ENCODE assay signal across 20 cellular contexts in genomic region chr13:98372886-98373285, GRCh38.
DNase-seq lines count a peak whose midpoint lies in the region; ATAC-seq, FAIRE-seq and TF ChIP-seq lines count a peak whose summit lies in the region.
"Had no signal": no experiment of that assay in that cellular context is flagged by ENCODE, and none has a peak within 500 bp of the region (broad histone marks: within the 10 kb centered on the region; RNA-seq: fewer than 3 reads in every experiment).

No MANE protein-coding gene starts in this region.

- no peaks in the 10 kb centered on the region for H3K36me3 ChIP-seq in bronchial epithelial cell (ENCODE audit: control insufficient read depth, insufficient read depth, low read length)
- H3K36me3 ChIP-seq in thyroid gland, result no peaks in the 10 kb centered on the region
- H3K36me3 ChIP-seq: prostate gland, vagina had no signal

- peak; percentile 88 for FAIRE-seq in bronchial epithelial cell (lab: Jason Lieb, UNC)
- FAIRE-seq: H54, islet of Langerhans had no signal

- no peak for TF ChIP-seq CTCF in bronchial epithelial cell (IDR thresholded peaks at IDR 0.05; ENCODE audit: insufficient read depth, low read length, severe bottlenecking)
- TF ChIP-seq CTCF in thyroid gland (IDR thresholded peaks at IDR 0.05), result no peak

- peaks cover 39 to 48% of the 10 kb centered on the region in 2 donors for H3K4me1 ChIP-seq in thyroid gland
- H3K4me1 ChIP-seq: prostate gland had no signal

- H3K27ac ChIP-seq in thyroid gland, result peak overlapping the region; percentile 42 to 88 (median 79)
- H3K27ac ChIP-seq: KMS-11, prostate gland, vagina, VCaP had no signal

- no peaks in the 10 kb centered on the region for H3K9me3 ChIP-seq in thyroid gland
- H3K9me3 ChIP-seq: mucosa of descending colon, prostate gland, vagina had no signal

- no peak for ATAC-seq in GM18519 (IDR thresholded peaks at IDR 0.05; ENCODE audit: low FRiP score, unreplicated experiment)
- ATAC-seq: activated T-helper 17 cell treated with anti-CD3 and anti-CD28 coated beads, Interleukin-2, amount 50 U/mL, for 72 hours; mucosa of descending colon; Panc1 had no signal

- 51 to 57% methylated on average over 8 of the region's 8 CpGs for WGBS in thyroid gland, 2 donors

- intact Hi-C loops in thyroid gland (cut with DNase I), result no loop called here

- H3K27me3 ChIP-seq in bronchial epithelial cell (ENCODE audit: control insufficient read depth, insufficient read depth, low read length) (no peaks in the 10 kb centered on the region), thyroid gland (no peaks in the 10 kb centered on the region)
- H3K27me3 ChIP-seq: stomach, vagina had no signal

- peak in 1 of 2 donors; percentile 13 for TF ChIP-seq POLR2A in thyroid gland (IDR thresholded peaks at IDR 0.05)

- H3K4me3 ChIP-seq in bronchial epithelial cell (ENCODE audit: low read depth, low read length), result no peak overlapping the region
- no peak overlapping the region for H3K4me3 ChIP-seq in thyroid gland (replicated peaks in 1 of 3)
- H3K4me3 ChIP-seq: mucosa of descending colon, prostate gland, stomach, vagina had no signal

- DNase-seq in LHCN-M2 (ENCODE audit: low read depth) (peak; percentile 19), bronchial epithelial cell (ENCODE audit: low read depth) (no peak), kidney glomerular epithelial cell (lab: John Stamatoyannopoulos, UW) (peak; percentile 23), thyroid gland (peak; percentile 44), GDM1 (lab: John Stamatoyannopoulos, UW) (no peak)
- no peak for DNase-seq in activated CD4-positive, CD25-positive, alpha-beta regulatory T cell (lab: John Stamatoyannopoulos, UW)
- DNase-seq: activated CD8-positive, alpha-beta memory T cell treated with anti-CD3 and anti-CD28 coated beads for 24 hours; mucosa of descending colon; NCI-H146; NCI-H748 treated with DMSO at 0.1 percent for 48 hours; stomach had no signal

Comparison
In these comparisons a context has a peak if more than half of its experiments do, and no peak if none do; other contexts are left out.
1. DNase-seq: peak in LHCN-M2 (single experiment), kidney glomerular epithelial cell (single experiment) and thyroid gland (2 of 2); none in bronchial epithelial cell (single experiment), GDM1 (single experiment) and activated CD4-positive, CD25-positive, alpha-beta regulatory T cell (0 of 4).